ENCODE assay signal across 26 cellular contexts in the genomic region with DNA sequence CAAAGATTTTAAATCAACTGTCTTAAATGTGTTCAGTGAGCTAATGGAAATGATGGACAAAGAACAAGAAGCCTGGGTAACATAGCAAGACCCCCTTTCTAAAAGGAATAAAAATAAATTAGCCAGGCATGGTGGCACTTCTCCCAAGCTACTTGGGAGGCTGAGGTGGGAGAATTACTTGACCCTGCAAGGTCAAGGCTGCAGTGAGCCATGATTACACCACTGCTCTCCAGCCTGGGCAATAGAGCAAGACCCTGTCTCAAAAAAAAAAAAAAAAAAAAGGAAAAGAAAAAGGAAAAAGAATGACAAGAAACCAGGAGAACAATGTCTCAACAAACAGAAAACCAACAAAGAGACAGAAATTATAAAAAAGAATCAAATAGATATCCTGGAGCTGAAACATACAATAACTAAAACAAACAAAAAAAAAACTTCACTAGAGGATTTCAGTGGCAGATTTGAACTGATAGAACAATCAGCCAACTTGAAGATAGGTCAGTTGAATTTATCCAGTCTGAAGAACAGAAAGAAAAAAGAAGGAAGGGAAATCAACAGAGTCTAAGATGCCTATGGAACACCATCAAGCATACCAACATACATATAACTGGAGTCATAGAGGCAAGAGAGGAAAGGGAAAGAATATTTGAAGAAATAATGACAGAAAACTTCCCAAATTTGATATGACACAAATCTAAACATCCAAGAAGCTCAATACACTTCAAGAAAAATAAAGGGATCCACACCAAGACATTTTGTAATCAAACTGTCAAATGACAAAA. TPM values are rescaled to one million over a fixed set of nuclear protein-coding genes. Genes with fewer than 3 reads are reported as not detected.
DNase-seq lines count a peak whose midpoint lies in the region; ATAC-seq, FAIRE-seq and TF ChIP-seq lines count a peak whose summit lies in the region.
"Had no signal": no experiment of that assay in that cellular context is flagged by ENCODE, and none has a peak within 500 bp of the region (broad histone marks: within the 10 kb centered on the region; RNA-seq: fewer than 3 reads in every experiment).

No MANE protein-coding gene starts in this region.

- peaks cover 33% of the 10 kb centered on the region for H3K4me1 Mint-ChIP-seq in activated CD8-positive, alpha-beta memory T cell treated with anti-CD3 and anti-CD28 coated beads, Interleukin-2, amount 10 ng/mL, durations not matched to agents 7 days and 5 days
- peaks cover 26% of the 10 kb centered on the region for H3K4me1 Mint-ChIP-seq in activated naive CD8-positive, alpha-beta T cell treated with anti-CD3 and anti-CD28 coated beads for 36 hours
- peaks cover 13% of the 10 kb centered on the region for H3K4me1 Mint-ChIP-seq in stimulated activated memory B cell treated with anti-CD40 and anti-IgM and Interleukin-4, amounts not matched to agents 10 μg/mL and 1 μg/mL and 100 μg/mL, for 72 hours

- no peaks in the 10 kb centered on the region for H3K9me3 ChIP-seq in HEK293 (ENCODE audit: control insufficient read depth, insufficient read depth, low read depth, low read length)
- H3K9me3 ChIP-seq: lower lobe of right lung, vagina had no signal

- H3K27ac Mint-ChIP-seq in activated CD8-positive, alpha-beta memory T cell treated with anti-CD3 and anti-CD28 coated beads, Interleukin-2, amount 10 ng/mL, durations not matched to agents 7 days and 5 days, result peak overlapping the region; percentile 87
- H3K27ac Mint-ChIP-seq in activated naive CD8-positive, alpha-beta T cell treated with anti-CD3 and anti-CD28 coated beads for 36 hours, result peak overlapping the region; percentile 24
- peak overlapping the region; percentile 64 for H3K27ac Mint-ChIP-seq in stimulated activated memory B cell treated with anti-CD40 and anti-IgM and Interleukin-4, amounts not matched to agents 10 μg/mL and 1 μg/mL and 100 μg/mL, for 72 hours

- H3K27me3 Mint-ChIP-seq in activated CD8-positive, alpha-beta memory T cell treated with anti-CD3 and anti-CD28 coated beads, Interleukin-2, amount 10 ng/mL, durations not matched to agents 7 days and 5 days, result no peaks in the 10 kb centered on the region
- H3K27me3 Mint-ChIP-seq in activated naive CD8-positive, alpha-beta T cell treated with anti-CD3 and anti-CD28 coated beads for 36 hours, result no peaks in the 10 kb centered on the region
- no peaks in the 10 kb centered on the region for H3K27me3 Mint-ChIP-seq in stimulated activated memory B cell treated with anti-CD40 and anti-IgM and Interleukin-4, amounts not matched to agents 10 μg/mL and 1 μg/mL and 100 μg/mL, for 72 hours

- DNase-seq in activated CD8-positive, alpha-beta memory T cell treated with anti-CD3 and anti-CD28 coated beads, Interleukin-2, amount 10 ng/mL, durations not matched to agents 7 days and 5 days, result no peak
- DNase-seq in activated CD8-positive, alpha-beta memory T cell treated with anti-CD3 and anti-CD28 coated beads, Interleukin-2, amount 50 U/mL, for 4 hours, result no peak
- DNase-seq in activated naive CD8-positive, alpha-beta T cell treated with anti-CD3 and anti-CD28 coated beads for 36 hours, result no peak
- DNase-seq in RCC 7860 (ENCODE audit: low spot score) (no peak), midbrain (lab: John Stamatoyannopoulos, UW) (no peak)
- no peak for DNase-seq in stimulated activated CD8-positive, alpha-beta memory T cell treated with anti-CD3 and anti-CD28 coated beads, Interleukin-4, amount 100 ng/mL, for 48 hours
- DNase-seq: ACHN, activated gamma-delta T cell treated with Interleukin-2 at 50 U/mL for 16 hours, cerebellar nuclear complex, DMS79, erythroblast, foreskin melanocyte, hippocampal formation, islet precursor cell, lower lobe of right lung, NCI-H1694 treated with DMSO at 0.1 percent for 48 hours, NCI-H748 treated with DMSO at 0.1 percent for 48 hours, nucleus accumbens, PC-3, spleen, WERI-Rb-1 had no signal

- no peak for TF ChIP-seq CTCF in HEK293 (tag by site-specific recombination; IDR thresholded peaks at IDR 0.05)

- H3K4me1 ChIP-seq in HEK293 (ENCODE audit: control insufficient read depth, insufficient read depth, low read length), result no peaks in the 10 kb centered on the region
- H3K4me1 ChIP-seq: lower lobe of right lung, vagina had no signal

- no peak overlapping the region for H3K4me3 ChIP-seq in HEK293 (ENCODE audit: low read depth, low read length)
- H3K4me3 ChIP-seq: lower lobe of right lung, spleen, vagina had no signal

- H3K9me3 Mint-ChIP-seq in activated CD8-positive, alpha-beta memory T cell treated with anti-CD3 and anti-CD28 coated beads, Interleukin-2, amount 10 ng/mL, durations not matched to agents 7 days and 5 days (ENCODE audit: low read depth), result peaks cover 4% of the 10 kb centered on the region
- H3K9me3 Mint-ChIP-seq in activated naive CD8-positive, alpha-beta T cell treated with anti-CD3 and anti-CD28 coated beads for 36 hours, result peaks cover 4% of the 10 kb centered on the region
- peaks cover 9% of the 10 kb centered on the region for H3K9me3 Mint-ChIP-seq in stimulated activated memory B cell treated with anti-CD40 and anti-IgM and Interleukin-4, amounts not matched to agents 10 μg/mL and 1 μg/mL and 100 μg/mL, for 72 hours

- CTCF ChIA-PET in activated CD8-positive, alpha-beta memory T cell treated with anti-CD3 and anti-CD28 coated beads, Interleukin-2, amount 10 ng/mL, durations not matched to agents 7 days and 5 days (lab: Charles Lee), result interaction anchor here (0.6 to 2.0 kb wide), 4 partner anchors 14 to 948 kb away, joined by 3 to 5 read pairs (median 4); no protein-coding TSS in a partner anchor
- CTCF ChIA-PET in HEK293 (lab: Yijun Ruan, JAX), result interaction anchor here (0.6 to 2.2 kb wide), 5 partner anchors 42 to 852 kb away, joined by 3 to 5 read pairs (median 4); no protein-coding TSS in a partner anchor

- POLR2A ChIA-PET in HEK293 (lab: Yijun Ruan, JAX), result no interaction called here

- peaks cover 0 to 14% of the 10 kb centered on the region in 2 experiments; a peak in 2 of 3 replicates for H3K36me3 ChIP-seq in HEK293 (ENCODE audit: control insufficient read depth in 2 of 2, insufficient read depth in 1 of 2, low read length in 2 of 2)
- H3K36me3 ChIP-seq: lower lobe of right lung, spleen, vagina had no signal

- no peak for ATAC-seq in activated CD8-positive, alpha-beta memory T cell treated with anti-CD3 and anti-CD28 coated beads, Interleukin-2, amount 10 ng/mL, durations not matched to agents 7 days and 5 days
- no peak for ATAC-seq in stimulated activated memory B cell treated with anti-CD40 and anti-IgM and Interleukin-4, amounts not matched to agents 10 μg/mL and 1 μg/mL and 100 μg/mL, for 72 hours
- ATAC-seq: lower lobe of right lung, PC-3 had no signal

- H3K27ac ChIP-seq in HEK293 (ENCODE audit: extremely low read depth, low read depth, low read length), result no peak overlapping the region
- H3K27ac ChIP-seq: lower lobe of right lung, vagina, WERI-Rb-1 had no signal

- H3K36me3 Mint-ChIP-seq in activated CD8-positive, alpha-beta memory T cell treated with anti-CD3 and anti-CD28 coated beads, Interleukin-2, amount 10 ng/mL, durations not matched to agents 7 days and 5 days, result peaks cover 51% of the 10 kb centered on the region
- peaks cover 55% of the 10 kb centered on the region for H3K36me3 Mint-ChIP-seq in activated naive CD8-positive, alpha-beta T cell treated with anti-CD3 and anti-CD28 coated beads for 36 hours
- H3K36me3 Mint-ChIP-seq in stimulated activated memory B cell treated with anti-CD40 and anti-IgM and Interleukin-4, amounts not matched to agents 10 μg/mL and 1 μg/mL and 100 μg/mL, for 72 hours, result peaks cover 17% of the 10 kb centered on the region

- no peak for FAIRE-seq in RCC 7860 (lab: Jason Lieb, UNC)
- FAIRE-seq: astrocyte, GM12891 had no signal

- peak overlapping the region; percentile 48 for H3K4me3 Mint-ChIP-seq in activated CD8-positive, alpha-beta memory T cell treated with anti-CD3 and anti-CD28 coated beads, Interleukin-2, amount 10 ng/mL, durations not matched to agents 7 days and 5 days
- no peak overlapping the region for H3K4me3 Mint-ChIP-seq in activated naive CD8-positive, alpha-beta T cell treated with anti-CD3 and anti-CD28 coated beads for 36 hours
- H3K4me3 Mint-ChIP-seq in stimulated activated memory B cell treated with anti-CD40 and anti-IgM and Interleukin-4, amounts not matched to agents 10 μg/mL and 1 μg/mL and 100 μg/mL, for 72 hours, result no peak overlapping the region

TF ChIP-seq in HEK293, 187 proteins besides CTCF, POLR2A, EP300 and RAD21:
- no peak for TF ChIP-seq ZNF530 (tag by site-specific recombination; IDR thresholded peaks at IDR 0.05; ENCODE audit: low read depth)
- no peak for TF ChIP-seq ZXDB (tag by site-specific recombination; IDR thresholded peaks at IDR 0.05)
- TF ChIP-seq SETDB1 (IDR thresholded peaks at IDR 0.05; ENCODE audit: insufficient read length, low read length), result peak; percentile 81
- TF ChIP-seq ZNF133 (tag by site-specific recombination; IDR thresholded peaks at IDR 0.05), result peak; percentile 99

RNA-seq across cellular contexts. Expression of a gene that starts 16.8 kb away (rescaled TPM):
- 1 to 10 TPM; 5.3 to 6.7 TPM for total RNA-seq in activated CD8-positive, alpha-beta memory T cell treated with anti-CD3 and anti-CD28 coated beads, Interleukin-2, amount 10 ng/mL, durations not matched to agents 7 days and 5 days
- 1 to 10 TPM in 1 of 2 experiments, under 1 TPM in 1; 0.80 to 1.5 TPM for total RNA-seq in activated naive CD8-positive, alpha-beta T cell treated with anti-CD3 and anti-CD28 coated beads for 36 hours

RNA-seq across cellular contexts. Expression of a gene that starts 17.8 kb away (rescaled TPM):
- total RNA-seq in activated CD8-positive, alpha-beta memory T cell treated with anti-CD3 and anti-CD28 coated beads, Interleukin-2, amount 10 ng/mL, durations not matched to agents 7 days and 5 days, result 10 to 100 TPM; 31.2 to 36.3 TPM
- total RNA-seq in activated naive CD8-positive, alpha-beta T cell treated with anti-CD3 and anti-CD28 coated beads for 36 hours, result 10 to 100 TPM; 40.2 to 40.9 TPM

RNA-seq across cellular contexts. Expression of a gene that starts 49.6 kb away (rescaled TPM):
- total RNA-seq in activated CD8-positive, alpha-beta memory T cell treated with anti-CD3 and anti-CD28 coated beads, Interleukin-2, amount 10 ng/mL, durations not matched to agents 7 days and 5 days, result 10 to 100 TPM in 1 of 2 experiments, 1 to 10 TPM in 1; 7.7 to 11.6 TPM
- 1 to 10 TPM; 6.1 to 7.2 TPM for total RNA-seq in activated naive CD8-positive, alpha-beta T cell treated with anti-CD3 and anti-CD28 coated beads for 36 hours

Comparison
In these comparisons a context has a peak if more than half of its experiments do, and no peak if none do; other contexts are left out.
1. H3K27ac Mint-ChIP-seq: peak in every context shown above with its lines; median percentile 87 in activated CD8-positive, alpha-beta memory T cell treated with anti-CD3 and anti-CD28 coated beads, Interleukin-2, amount 10 ng/mL, durations not matched to agents 7 days and 5 days; 64 in stimulated activated memory B cell treated with anti-CD40 and anti-IgM and Interleukin-4, amounts not matched to agents 10 μg/mL and 1 μg/mL and 100 μg/mL, for 72 hours; 24 in activated naive CD8-positive, alpha-beta T cell treated with anti-CD3 and anti-CD28 coated beads for 36 hours.